Comparison of ENCODE assay signal across 26 cellular contexts in the genomic region with DNA sequence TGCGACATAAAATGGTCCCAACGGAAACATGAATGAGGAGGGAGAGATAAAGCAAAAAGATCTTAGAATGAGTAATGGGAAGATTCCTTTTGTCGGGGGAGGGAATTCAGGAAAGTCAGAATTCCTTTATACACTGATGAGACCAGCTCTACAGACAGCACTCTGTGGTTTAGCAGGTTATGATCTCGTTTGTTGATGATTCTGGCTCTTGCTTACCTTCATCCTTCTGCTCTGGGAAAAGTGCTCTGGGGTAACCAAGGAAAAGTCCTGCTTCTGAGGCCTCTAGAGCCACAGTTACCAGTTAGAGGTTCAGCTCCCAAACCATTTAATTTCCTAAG.
A peak's percentile ranks its signal among the peaks of the same experiment; 100 is the strongest.
DNase-seq lines count a peak whose midpoint lies in the region; ATAC-seq and TF ChIP-seq lines count a peak whose summit lies in the region.
"Had no signal": no experiment of that assay in that cellular context is flagged by ENCODE, and none has a peak within 500 bp of the region (broad histone marks: within the 10 kb centered on the region; RNA-seq: fewer than 3 reads in every experiment).

No MANE protein-coding gene starts in this region.

- no peak overlapping the region for H2BK20ac ChIP-seq in IMR-90 (ENCODE audit: low read depth, low read length)

- no peak overlapping the region for H3K56ac ChIP-seq in IMR-90 (ENCODE audit: extremely low read depth, insufficient read depth, low read length)

- intact Hi-C loops in IMR-90 (cut with micrococcal nuclease) (loop anchor here (5.0 kb wide), 1 partner anchor 498 kb away; no protein-coding TSS in a partner anchor), stomach (cut with DNase I; ENCODE audit: low total_unique reads) (no loop called here), thyroid gland (cut with DNase I) (no loop called here)

- BruUV-seq in IMR-90 (replicated peaks; lab: Mats Ljungman, UMichigan), result no TSS peak

- no peak overlapping the region; the same call in 1 of the 2 replicates for H3K14ac ChIP-seq in IMR-90 (replicated peaks; ENCODE audit: low read depth, low read length)

- H4K20me1 ChIP-seq in IMR-90 (ENCODE audit: insufficient read depth, low read length) (no peaks in the 10 kb centered on the region), SK-N-SH (ENCODE audit: insufficient read depth) (no peaks in the 10 kb centered on the region)

- peak; percentile 29; the same call in 1 of the 2 replicates for ATAC-seq in IMR-90 (ENCODE audit: low read depth)
- ATAC-seq: activated T-cell treated with anti-CD3 and anti-CD28 coated beads, Interleukin-2, amount 50 U/mL, for 72 hours; GM23338; lower lobe of right lung; natural killer cell had no signal

- peaks cover 0 to 6% of the 10 kb centered on the region in 2 experiments; a peak in 1 of 4 replicates for H3K79me1 ChIP-seq in IMR-90 (ENCODE audit: low read depth in 1 of 2, low read length in 2 of 2)

- H2BK120ac ChIP-seq in IMR-90 (ENCODE audit: low read depth, low read length), result no peak overlapping the region

- H3K9me1 ChIP-seq in IMR-90 (ENCODE audit: insufficient read depth, low read length), result no peaks in the 10 kb centered on the region; the same call in 1 of the 2 replicates

- DNase-seq in IMR-90 (peak; percentile 39), SK-N-SH (no peak), fibroblast of the aortic adventitia (ENCODE audit: low read depth) (peak; percentile 7), stomach (no peak), NCI-H2029 treated with DMSO at 0.1 percent for 48 hours (lab: John Stamatoyannopoulos, UW) (no peak), thyroid gland (no peak)
- DNase-seq in activated CD4-positive, alpha-beta T cell treated with anti-CD3 and anti-CD28 coated beads, Interleukin-2, amount 50 U/mL, for 4 hours, result no peak
- DNase-seq: activated CD4-positive, alpha-beta T cell treated with anti-CD3 and anti-CD28 coated beads, Interleukin-2, amount 50 U/mL, for 48 hours; activated T-cell treated with anti-CD3 and anti-CD28 coated beads, Interleukin-2, amount 50 U/mL, for 72 hours; C1 segment of cervical spinal cord; DMS79; effector CD8-positive, alpha-beta T cell; glutamatergic neuron; lower lobe of right lung; mucosa of descending colon; natural killer cell; NCI-H1436 treated with DMSO at 0.1 percent for 48 hours; NCI-H446 treated with DMSO at 0.1 percent for 48 hours; NCI-H774; Peyer's patch; stimulated activated CD4-positive, alpha-beta T cell treated with anti-CD3 and anti-CD28 coated beads, Interleukin-15, amount 100 ng/mL, for 24 hours; stimulated activated CD4-positive, alpha-beta T cell treated with anti-CD3 and anti-CD28 coated beads, Interleukin-4, amount 100 ng/mL, for 4 hours; transverse colon had no signal

- no peak overlapping the region for H4K5ac ChIP-seq in IMR-90 (ENCODE audit: low read depth, low read length)

- H3K23ac ChIP-seq in IMR-90 (ENCODE audit: low read depth, low read length), result no peak overlapping the region

- POLR2A ChIA-PET in IMR-90 (lab: Charles Lee; ENCODE audit: unreplicated experiment) (interaction anchor here (0.6 kb wide), 1 partner anchor 108 kb away, joined by 4 read pairs; no protein-coding TSS in a partner anchor), SK-N-SH (lab: Yijun Ruan, JAX) (no interaction called here)

- TF ChIP-seq RAD21 in IMR-90 (IDR thresholded peaks at IDR 0.05; ENCODE audit: low read length) (no peak), SK-N-SH (IDR thresholded peaks at IDR 0.05; ENCODE audit: low read length) (no peak)

- H3K9ac ChIP-seq in IMR-90 (ENCODE audit: low read depth, low read length), result no peak overlapping the region
- H3K9ac ChIP-seq in SK-N-SH, result no peak overlapping the region

- H2AK9ac ChIP-seq in IMR-90 (replicated peaks; ENCODE audit: low read depth, low read length, poor library complexity), result no peak overlapping the region

- CTCF ChIA-PET in IMR-90 (lab: Yijun Ruan, JAX) (no interaction called here), SK-N-SH (lab: Yijun Ruan, JAX) (interaction anchor here (2.5 kb wide), 1 partner anchor 7 kb away, joined by 8 read pairs; no protein-coding TSS in a partner anchor)

- H3K9me3 ChIP-seq in IMR-90 (ENCODE audit: control insufficient read depth, insufficient read depth, low read length) (no peaks in the 10 kb centered on the region), SK-N-SH (no peaks in the 10 kb centered on the region), stomach (no peaks in the 10 kb centered on the region), thyroid gland (no peaks in the 10 kb centered on the region)
- H3K9me3 ChIP-seq: lower lobe of right lung, mucosa of descending colon, Peyer's patch, SJSA1, transverse colon had no signal

- H3K27ac ChIP-seq in IMR-90 (ENCODE audit: insufficient read depth, low read length) (no peak overlapping the region), SK-N-SH (ENCODE audit: low read depth in 2 of 2, low read length in 1 of 2) (peak overlapping the region in 1 of 2 experiments; percentile 36; a peak in 2 of 4 replicates), stomach (peak overlapping the region in 3 of 5 donors; percentile 4 to 12 (median 10)), thyroid gland (no peak overlapping the region)
- H3K27ac ChIP-seq: epithelial cell of prostate, lower lobe of right lung, Peyer's patch, SJSA1, transverse colon had no signal

- no peak overlapping the region for H3K4me3 ChIP-seq in IMR-90 (ENCODE audit: insufficient read depth, low read depth, low read length)
- no peak overlapping the region for H3K4me3 ChIP-seq in SK-N-SH (ENCODE audit: low read depth in 2 of 2, low read length in 1 of 2)
- no peak overlapping the region for H3K4me3 ChIP-seq in fibroblast of the aortic adventitia (ENCODE audit: low read depth, low read length)
- H3K4me3 ChIP-seq in stomach, result no peak overlapping the region
- no peak overlapping the region for H3K4me3 ChIP-seq in thyroid gland (replicated peaks in 1 of 3)
- H3K4me3 ChIP-seq: GM23338, lower lobe of right lung, mucosa of descending colon, Peyer's patch, SJSA1, transverse colon had no signal

- H3F3A ChIP-seq in SK-N-SH (replicated peaks; ENCODE audit: insufficient read depth), result peaks cover 10% of the 10 kb centered on the region

- H2AFZ ChIP-seq in IMR-90 (replicated peaks; ENCODE audit: low read length, poor library complexity), result no peak overlapping the region
- no peak overlapping the region for H2AFZ ChIP-seq in SK-N-SH (ENCODE audit: low read depth)
- H2AFZ ChIP-seq: GM23338 had no signal

- H3K4me1 ChIP-seq in IMR-90 (ENCODE audit: control insufficient read depth, insufficient read depth, low read length) (peaks cover 1% of the 10 kb centered on the region), SK-N-SH (ENCODE audit: control insufficient read depth in 1 of 2, insufficient read depth in 2 of 2, low read depth in 1 of 2, low read length in 1 of 2) (peaks cover 11 to 21% of the 10 kb centered on the region in 2 experiments), stomach (peaks cover 11 to 31% (median 22%) of the 10 kb centered on the region in 4 donors), thyroid gland (no peaks in the 10 kb centered on the region)
- H3K4me1 ChIP-seq: lower lobe of right lung, Peyer's patch had no signal

- H3K36me3 ChIP-seq in IMR-90 (ENCODE audit: control insufficient read depth, insufficient read depth, low read length), result peaks cover 9% of the 10 kb centered on the region
- H3K36me3 ChIP-seq in SK-N-SH (replicated peaks in 1 of 2; ENCODE audit: control insufficient read depth in 1 of 2, insufficient read depth in 2 of 2, low read length in 1 of 2), result no peaks in the 10 kb centered on the region
- no peaks in the 10 kb centered on the region for H3K36me3 ChIP-seq in stomach
- no peaks in the 10 kb centered on the region for H3K36me3 ChIP-seq in thyroid gland
- H3K36me3 ChIP-seq: lower lobe of right lung, Peyer's patch, SJSA1, transverse colon had no signal

- in situ Hi-C loops in IMR-90 (cut with MboI; ENCODE audit: low sequenced_read_pairs), result no loop called here

- no peak overlapping the region for H4K8ac ChIP-seq in IMR-90 (ENCODE audit: low read depth in 2 of 2, low read length in 2 of 2)

- peak overlapping the region; percentile 20; the same call in 1 of the 2 replicates for H2AK5ac ChIP-seq in IMR-90 (ENCODE audit: low read depth, low read length)

- H3K4ac ChIP-seq in IMR-90 (ENCODE audit: low read depth, low read length), result no peak overlapping the region

- H3K79me2 ChIP-seq in SK-N-SH (ENCODE audit: insufficient read depth), result no peaks in the 10 kb centered on the region

- H3K18ac ChIP-seq in IMR-90 (ENCODE audit: low read depth, low read length), result no peak overlapping the region

- H3K4me2 ChIP-seq in IMR-90 (ENCODE audit: low read depth, low read length) (no peak overlapping the region), SK-N-SH (peak overlapping the region; percentile 21; the same call in 1 of the 2 replicates)
- H3K4me2 ChIP-seq: GM23338 had no signal

- TF ChIP-seq EP300 in SK-N-SH (IDR thresholded peaks at IDR 0.05; ENCODE audit: borderline replicate concordance in 1 of 2, low read depth in 1 of 2, low read length in 1 of 2) (no peak), stomach (IDR thresholded peaks at IDR 0.05) (no peak)

- no peak overlapping the region for H4K91ac ChIP-seq in IMR-90 (ENCODE audit: insufficient read depth, low read depth, low read length)

- H2BK5ac ChIP-seq in IMR-90 (ENCODE audit: low read depth, low read length, poor library complexity, severe bottlenecking), result no peak overlapping the region

- no peaks in the 10 kb centered on the region for H3K27me3 ChIP-seq in IMR-90 (ENCODE audit: control insufficient read depth, insufficient read depth, low read length)
- no peaks in the 10 kb centered on the region for H3K27me3 ChIP-seq in SK-N-SH (ENCODE audit: insufficient read depth)
- no peaks in the 10 kb centered on the region for H3K27me3 ChIP-seq in stomach
- no peaks in the 10 kb centered on the region for H3K27me3 ChIP-seq in thyroid gland
- H3K27me3 ChIP-seq: Peyer's patch, SJSA1, transverse colon had no signal

- no peak overlapping the region for H2BK15ac ChIP-seq in IMR-90 (ENCODE audit: low read depth, low read length)

- no peaks in the 10 kb centered on the region for H3K9me2 ChIP-seq in SK-N-SH

- WGBS in IMR-90 (ENCODE audit: extremely low coverage in 2 of 2, insufficient read length in 1 of 2), 2 experiments, result 80% methylated on average over 1 of the region's 4 CpGs; no CpG with 5 or more reads in 1 of the 2 experiments
- 47% methylated on average over 4 of the region's 4 CpGs for WGBS in SK-N-SH (ENCODE audit: low lambda C conversion rate)
- WGBS in stomach, 5 donors, result 79 to 83% (median 81%) methylated on average over 4 of the region's 4 CpGs
- 84 to 87% methylated on average over 4 of the region's 4 CpGs for WGBS in thyroid gland, 2 donors

- dilution Hi-C loops in IMR-90 (cut with HindIII; ENCODE audit: low sequenced_read_pairs, unreplicated experiment), result no loop called here

- TF ChIP-seq CTCF in IMR-90 (conservative IDR thresholded peaks at IDR 0.05; ENCODE audit: low read depth, low read length), result no peak
- no peak for TF ChIP-seq CTCF in SK-N-SH (IDR thresholded peaks at IDR 0.05)
- TF ChIP-seq CTCF in fibroblast of the aortic adventitia (IDR thresholded peaks at IDR 0.05; ENCODE audit: insufficient read depth, low read length), result no peak
- TF ChIP-seq CTCF in stomach (IDR thresholded peaks at IDR 0.05), result no peak
- no peak for TF ChIP-seq CTCF in thyroid gland (IDR thresholded peaks at IDR 0.05)

- TF ChIP-seq POLR2A in IMR-90 (IDR thresholded peaks at IDR 0.05; ENCODE audit: low read depth, low read length) (no peak), stomach (IDR thresholded peaks at IDR 0.05) (no peak), thyroid gland (IDR thresholded peaks at IDR 0.05) (no peak)

TF ChIP-seq in SK-N-SH, 30 proteins besides CTCF, POLR2A, EP300 and RAD21 (continues in another document):
- TF ChIP-seq TCF12 (IDR thresholded peaks at IDR 0.05), result peak; percentile 34; the same call in 1 of the 2 replicates

Comparison
In these comparisons a context has a peak if more than half of its experiments do, and no peak if none do; other contexts are left out.
1. DNase-seq: peak in IMR-90 (single experiment) and fibroblast of the aortic adventitia (single experiment); none in SK-N-SH (single experiment), stomach (single experiment), NCI-H2029 treated with DMSO at 0.1 percent for 48 hours (single experiment), thyroid gland (0 of 2) and activated CD4-positive, alpha-beta T cell treated with anti-CD3 and anti-CD28 coated beads, Interleukin-2, amount 50 U/mL, for 4 hours (0 of 2).
2. H3K27ac ChIP-seq: peak in stomach (3 of 5); none in IMR-90 (single experiment) and thyroid gland (0 of 3).